15 cellular contexts compared by ENCODE assay signal in the genomic region with DNA sequence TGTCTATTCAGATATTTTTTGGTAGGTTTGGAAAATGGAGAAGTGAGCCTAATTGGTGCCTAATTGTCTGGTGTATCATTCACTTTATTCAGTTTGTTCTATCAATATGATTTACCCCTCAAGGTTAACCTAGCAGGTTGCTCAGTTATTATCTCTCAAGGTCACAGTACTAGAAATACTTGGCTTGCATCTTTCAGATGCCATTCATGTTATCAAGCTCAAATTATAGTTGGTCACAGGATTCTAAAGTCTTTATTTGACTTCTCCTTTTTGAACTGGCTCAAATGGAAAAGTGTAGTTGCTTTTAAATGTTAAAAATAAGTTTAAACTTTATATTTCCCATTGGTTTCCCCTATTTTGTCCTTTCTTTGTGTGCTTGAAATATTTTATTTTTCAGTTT. TPM values are rescaled to one million over a fixed set of nuclear protein-coding genes. Genes with fewer than 3 reads are reported as not detected.
"Had no signal": no experiment of that assay in that cellular context is flagged by ENCODE, and none has a peak within 500 bp of the region (broad histone marks: within the 10 kb centered on the region; RNA-seq: fewer than 3 reads in every experiment).

No MANE protein-coding gene starts in this region.

- DNase-seq: activated CD4-positive, CD25-positive, alpha-beta regulatory T cell treated with anti-CD3 and anti-CD28 coated beads, Interleukin-2, amount 50 U/mL, for 72 hours; activated naive CD4-positive, alpha-beta T cell treated with anti-CD3 and anti-CD28 coated beads, Interleukin-2, amount 50 U/mL, for 16 hours; activated T-cell treated with anti-CD3 and anti-CD28 coated beads, Interleukin-2, amount 50 U/mL, for 1 hour; brain microvascular endothelial cell; effector CD8-positive, alpha-beta T cell; foreskin fibroblast; head of caudate nucleus; islet precursor cell; naive thymus-derived CD4-positive, alpha-beta T cell; posterior cingulate gyrus; SIG-M5; stimulated activated naive CD8-positive, alpha-beta T cell treated with anti-CD3 and anti-CD28 coated beads, Interleukin-15, amount 100 ng/mL, for 72 hours; upper lobe of left lung had no signal

- H3K4me3 ChIP-seq: upper lobe of left lung had no signal

- H3K27me3 ChIP-seq: brain microvascular endothelial cell, neutrophil, upper lobe of left lung had no signal

- H3K27ac ChIP-seq: brain microvascular endothelial cell, neutrophil, upper lobe of left lung had no signal

- H3K9me3 ChIP-seq: neutrophil, upper lobe of left lung had no signal

- ATAC-seq: left lobe of liver; naive thymus-derived CD4-positive, alpha-beta T cell; stimulated activated naive CD8-positive, alpha-beta T cell treated with anti-CD3 and anti-CD28 coated beads, Interleukin-15, amount 100 ng/mL, for 72 hours had no signal

RNA-seq across cellular contexts. Expression of a gene that starts 2.6 kb away (rescaled TPM):
- total RNA-seq: left lobe of liver had no signal
